In genomic region chr6:16239090-16239797, GRCh38 we compare ENCODE assay signal across 8 cellular contexts. TPM values are rescaled to one million over a fixed set of nuclear protein-coding genes. Genes with fewer than 3 reads are reported as not detected.
DNase-seq lines count a peak whose midpoint lies in the region; ATAC-seq and TF ChIP-seq lines count a peak whose summit lies in the region.

No MANE protein-coding gene starts in this region.

- H3K27me3 ChIP-seq in esophagus (ENCODE audit: control insufficient read depth in 1 of 2, insufficient read depth in 2 of 2, low read length in 2 of 2) = no peaks in the 10 kb centered on the region
- H3K27me3 ChIP-seq in tibial artery = no peaks in the 10 kb centered on the region

- CTCF ChIA-PET in WTC11 (lab: Charles Lee) = interaction anchor here (0.6 to 6.1 kb wide), 12 partner anchors 8 to 707 kb away, joined by 3 to 27 read pairs (median 4); no protein-coding TSS in a partner anchor
- CTCF ChIA-PET in OCI-LY7 (lab: Charles Lee; ENCODE audit: unreplicated experiment) = no interaction called here

- no peaks in the 10 kb centered on the region for H3K9me2 ChIP-seq in OCI-LY7 (ENCODE audit: insufficient read depth, low read length)

- H3K4me1 ChIP-seq in esophagus (ENCODE audit: control insufficient read depth in 2 of 2, insufficient read depth in 2 of 2, low read length in 1 of 2) (peaks cover 0 to 13% of the 10 kb centered on the region in 2 donors), tibial artery (peaks cover 0 to 68% (median 46%) of the 10 kb centered on the region in 4 donors), OCI-LY7 (ENCODE audit: insufficient read depth, low read length, poor library complexity, severe bottlenecking) (peaks cover 5% of the 10 kb centered on the region)

- H3K27me3 Mint-ChIP-seq in WTC11 (ENCODE audit: low read depth) = peaks cover 53% of the 10 kb centered on the region

- H3K4me1 Mint-ChIP-seq in WTC11 = peaks cover 9% of the 10 kb centered on the region; the same call in 1 of the 2 replicates

- intact Hi-C loops in tibial artery (cut with DNase I; ENCODE audit: low total_unique reads) (loop anchor here (5.0 kb wide), 1 partner anchor 83 kb away; no protein-coding TSS in a partner anchor), OCI-LY7 (cut with micrococcal nuclease; ENCODE audit: unreplicated experiment) (no loop called here)

- peak; percentile 27 for ATAC-seq in WTC11

- H3K4me3 Mint-ChIP-seq in WTC11 = peak overlapping the region; percentile 69

- peak overlapping the region in 1 of 2 donors; percentile 35 for H3K27ac ChIP-seq in esophagus (ENCODE audit: low read depth in 2 of 2, low read length in 1 of 2)
- peak overlapping the region; percentile 87 for H3K27ac ChIP-seq in tibial artery
- no peak overlapping the region for H3K27ac ChIP-seq in OCI-LY7 (ENCODE audit: low read depth, low read length, poor library complexity, severe bottlenecking)

- H2AFZ ChIP-seq in OCI-LY7 (ENCODE audit: low read length) = no peak overlapping the region

- H3K4me2 ChIP-seq in OCI-LY7 (ENCODE audit: low read length) = no peak overlapping the region

- H3K27ac Mint-ChIP-seq in WTC11 = no peak overlapping the region

- in situ Hi-C loops in KBM-7 (cut with MboI; ENCODE audit: low pct_unique_long_range_greater_than_20kb, low sequenced_read_pairs) = no loop called here

- DNase-seq in KBM-7 = peak; percentile 81
- DNase-seq in WTC11 (ENCODE audit: low spot score) = peak; percentile 30
- peak; percentile 75 for DNase-seq in midbrain (lab: John Stamatoyannopoulos, UW)
- DNase-seq in tibial artery = peak; percentile 60 to 91
- DNase-seq in OCI-LY7 (ENCODE audit: low spot score) = no peak
- no peak for DNase-seq in SKM-1 (lab: John Stamatoyannopoulos, UW; ENCODE audit: unreplicated experiment)

- POLR2A ChIA-PET in WTC11 (lab: Charles Lee) = no interaction called here
- POLR2A ChIA-PET in OCI-LY7 (lab: Charles Lee) = no interaction called here

- H3K9me3 ChIP-seq in esophagus (ENCODE audit: control insufficient read depth in 2 of 2, insufficient read depth in 1 of 2, low read depth in 1 of 2, low read length in 1 of 2) (no peaks in the 10 kb centered on the region), tibial artery (no peaks in the 10 kb centered on the region), OCI-LY7 (ENCODE audit: low read length) (no peaks in the 10 kb centered on the region)

- H3K36me3 ChIP-seq in esophagus (ENCODE audit: control insufficient read depth in 2 of 2, insufficient read depth in 2 of 2, low read length in 1 of 2) = no peaks in the 10 kb centered on the region
- H3K36me3 ChIP-seq in tibial artery = no peaks in the 10 kb centered on the region
- no peaks in the 10 kb centered on the region for H3K36me3 ChIP-seq in OCI-LY7 (ENCODE audit: insufficient read depth, low read length)

- no peaks in the 10 kb centered on the region for H3K36me3 Mint-ChIP-seq in WTC11

- BruUV-seq in OCI-LY7 (replicated peaks; lab: Mats Ljungman, UMichigan) = no TSS peak

- no peaks in the 10 kb centered on the region for H4K20me1 ChIP-seq in OCI-LY7 (ENCODE audit: insufficient read depth, low read length)

- no peaks in the 10 kb centered on the region for H3K79me2 ChIP-seq in OCI-LY7 (ENCODE audit: insufficient read depth, low read depth, low read length)

- no peak for TF ChIP-seq CTCF in WTC11 (IDR thresholded peaks at IDR 0.05)
- peak; percentile 75 to 77 for TF ChIP-seq CTCF in tibial artery (IDR thresholded peaks at IDR 0.05)
- TF ChIP-seq CTCF in OCI-LY7 (conservative IDR thresholded peaks at IDR 0.05; ENCODE audit: low read length) = no peak

- H3K4me3 ChIP-seq in GM08714 (ENCODE audit: low read length) (peak overlapping the region; percentile 68; the same call in 1 of the 2 replicates), esophagus (ENCODE audit: low read depth in 1 of 2, low read length in 2 of 2) (peak overlapping the region; percentile 54 to 58), tibial artery (peak overlapping the region; percentile 85 to 89), OCI-LY7 (ENCODE audit: low read depth, low read length, poor library complexity, severe bottlenecking) (no peak overlapping the region)

- 9 to 11% methylated on average over 27 of the region's 27 CpGs for WGBS in esophagus, 2 donors

- H3K9me3 Mint-ChIP-seq in WTC11 = no peaks in the 10 kb centered on the region

TF ChIP-seq in WTC11, 78 proteins besides CTCF, POLR2A, EP300 and RAD21:
- TF ChIP-seq HMGXB4 (CRISPR knock-in tag; IDR thresholded peaks at IDR 0.05) = 0 out of 2 replicates have a peak, but pooled peaks have one; percentile 39
- TF ChIP-seq ERG (CRISPR knock-in tag; IDR thresholded peaks at IDR 0.05) = no peak
- TF ChIP-seq GRHL2 (CRISPR knock-in tag; IDR thresholded peaks at IDR 0.05; ENCODE audit: insufficient replicate concordance, severe bottlenecking) = no peak

RNA-seq across cellular contexts. Expression of gene GMPR, which starts 0.9 kb away (rescaled TPM):
- total RNA-seq in WTC11 (2021) (2.2 to 2.8 TPM (median 2.4 TPM) in 3 replicates), OCI-LY7 (2022) (not detected in 2 replicates)
- polyA plus RNA-seq in esophagus = 1 to 10 TPM; 1.9 to 2.5 TPM
- not detected in 2 replicates for total RNA-seq in OCI-LY7 (2014; rRNA removed; shearing (Covaris generic))

Comparison
In these comparisons a context has a peak if more than half of its experiments do, and no peak if none do; other contexts are left out.
1. DNase-seq: peak in KBM-7 (single experiment), WTC11 (single experiment), midbrain (single experiment) and tibial artery (2 of 2); none in OCI-LY7 (single experiment) and SKM-1 (single experiment).
2. CTCF ChIP-seq: peak in tibial artery (2 of 2); none in WTC11 (single experiment) and OCI-LY7 (single experiment).